In the genomic region with DNA sequence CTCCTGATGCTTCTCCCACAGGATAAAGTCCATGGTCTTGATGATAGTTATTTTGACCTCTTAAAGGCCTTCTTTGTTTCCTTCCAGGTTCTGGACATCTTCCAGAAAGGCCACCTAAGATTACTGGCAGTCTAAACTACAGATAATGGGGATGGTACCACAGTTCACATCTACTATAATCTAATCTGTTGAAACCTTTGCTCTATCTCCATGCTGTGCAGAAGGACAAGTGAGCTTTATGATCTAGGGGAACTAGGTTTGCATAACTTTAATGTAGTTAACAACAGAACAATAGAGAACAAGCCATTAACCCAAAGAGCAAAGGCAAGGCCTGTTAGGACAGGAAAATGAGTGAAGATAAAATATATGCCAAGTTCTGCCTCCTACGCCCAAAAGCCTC, we compare ENCODE assay signal across 18 cellular contexts.
DNase-seq lines count a peak whose midpoint lies in the region; ATAC-seq, FAIRE-seq and TF ChIP-seq lines count a peak whose summit lies in the region.
"Had no signal": no experiment of that assay in that cellular context is flagged by ENCODE, and none has a peak within 500 bp of the region (broad histone marks: within the 10 kb centered on the region; RNA-seq: fewer than 3 reads in every experiment).

No MANE protein-coding gene starts in this region.

- H3K9me3 ChIP-seq in BE2C, result no peaks in the 10 kb centered on the region
- no peaks in the 10 kb centered on the region for H3K9me3 ChIP-seq in small intestine (ENCODE audit: control insufficient read depth, low read depth)
- H3K9me3 ChIP-seq: A549, SJCRH30 had no signal

- TF ChIP-seq CTCF in BE2C (IDR thresholded peaks at IDR 0.05; ENCODE audit: low read depth, low read length), result no peak
- no peak for TF ChIP-seq CTCF in epithelial cell of esophagus (IDR thresholded peaks at IDR 0.05; ENCODE audit: insufficient read depth, low read depth, low read length, missing control alignments)

- 60 to 85% (median 63%) methylated on average over 1 of the region's 1 CpG for WGBS in small intestine, 3 donors

- DNase-seq in BE2C (no peak), SK-N-DZ (ENCODE audit: low spot score) (peak; percentile 94), epithelial cell of esophagus (ENCODE audit: low read depth) (peak; percentile 7), small intestine (peak; percentile 33), NCI-H446 (lab: John Stamatoyannopoulos, UW) (no peak)
- DNase-seq in activated CD8-positive, alpha-beta memory T cell treated with anti-CD3 and anti-CD28 coated beads, Interleukin-2, amount 50 U/mL, for 48 hours, result no peak
- DNase-seq: Calu3, DMS79 treated with DMSO at 0.1 percent for 48 hours, NCI-H1417 treated with DMSO at 0.1 percent for 48 hours, NCI-H1694 treated with DMSO at 0.1 percent for 48 hours, NCI-H526 treated with DMSO at 0.1 percent for 48 hours, PC-9 had no signal

- no peaks in the 10 kb centered on the region for H3K27me3 ChIP-seq in BE2C
- H3K27me3 ChIP-seq in small intestine (ENCODE audit: control insufficient read depth in 2 of 2, insufficient read depth in 2 of 2, low read length in 2 of 2), result no peaks in the 10 kb centered on the region
- H3K27me3 ChIP-seq: SJCRH30 had no signal

- H3K4me3 ChIP-seq in BE2C (ENCODE audit: low read depth, low read length) (peak overlapping the region; percentile 19; the same call in 1 of the 2 replicates), epithelial cell of esophagus (ENCODE audit: low read length) (no peak overlapping the region), small intestine (ENCODE audit: low read depth in 1 of 2, low read length in 2 of 2) (no peak overlapping the region)
- H3K4me3 ChIP-seq: A549, PC-9, SJCRH30 had no signal

- no peak for FAIRE-seq in small intestine (lab: Jason Lieb, UNC)
- FAIRE-seq: A549, GM12892, H54 had no signal

- ATAC-seq in GM21360 (IDR thresholded peaks at IDR 0.05; ENCODE audit: unreplicated experiment), result no peak
- ATAC-seq: A549, Right ventricle myocardium inferior had no signal

- H3K36me3 ChIP-seq in BE2C (no peaks in the 10 kb centered on the region), small intestine (ENCODE audit: control insufficient read depth in 2 of 2, insufficient read depth in 2 of 2, low read length in 2 of 2) (no peaks in the 10 kb centered on the region)
- H3K36me3 ChIP-seq: SJCRH30 had no signal

- no peak overlapping the region for H3K27ac ChIP-seq in small intestine (ENCODE audit: low read depth in 1 of 2, low read length in 1 of 2)
- H3K27ac ChIP-seq: A549, PC-9, SJCRH30 had no signal

- H3K4me1 ChIP-seq in BE2C (peaks cover 42% of the 10 kb centered on the region), small intestine (ENCODE audit: control insufficient read depth in 2 of 2, insufficient read depth in 1 of 2, low read depth in 1 of 2, low read length in 1 of 2) (no peaks in the 10 kb centered on the region)
- H3K4me1 ChIP-seq: A549 had no signal

Comparison
In these comparisons a context has a peak if more than half of its experiments do, and no peak if none do; other contexts are left out.
1. DNase-seq: peak in SK-N-DZ (single experiment), epithelial cell of esophagus (single experiment) and small intestine (single experiment); none in BE2C (single experiment), NCI-H446 (0 of 2) and activated CD8-positive, alpha-beta memory T cell treated with anti-CD3 and anti-CD28 coated beads, Interleukin-2, amount 50 U/mL, for 48 hours (single experiment).